Comparison of ENCODE assay signal across 25 cellular contexts in the genomic region with DNA sequence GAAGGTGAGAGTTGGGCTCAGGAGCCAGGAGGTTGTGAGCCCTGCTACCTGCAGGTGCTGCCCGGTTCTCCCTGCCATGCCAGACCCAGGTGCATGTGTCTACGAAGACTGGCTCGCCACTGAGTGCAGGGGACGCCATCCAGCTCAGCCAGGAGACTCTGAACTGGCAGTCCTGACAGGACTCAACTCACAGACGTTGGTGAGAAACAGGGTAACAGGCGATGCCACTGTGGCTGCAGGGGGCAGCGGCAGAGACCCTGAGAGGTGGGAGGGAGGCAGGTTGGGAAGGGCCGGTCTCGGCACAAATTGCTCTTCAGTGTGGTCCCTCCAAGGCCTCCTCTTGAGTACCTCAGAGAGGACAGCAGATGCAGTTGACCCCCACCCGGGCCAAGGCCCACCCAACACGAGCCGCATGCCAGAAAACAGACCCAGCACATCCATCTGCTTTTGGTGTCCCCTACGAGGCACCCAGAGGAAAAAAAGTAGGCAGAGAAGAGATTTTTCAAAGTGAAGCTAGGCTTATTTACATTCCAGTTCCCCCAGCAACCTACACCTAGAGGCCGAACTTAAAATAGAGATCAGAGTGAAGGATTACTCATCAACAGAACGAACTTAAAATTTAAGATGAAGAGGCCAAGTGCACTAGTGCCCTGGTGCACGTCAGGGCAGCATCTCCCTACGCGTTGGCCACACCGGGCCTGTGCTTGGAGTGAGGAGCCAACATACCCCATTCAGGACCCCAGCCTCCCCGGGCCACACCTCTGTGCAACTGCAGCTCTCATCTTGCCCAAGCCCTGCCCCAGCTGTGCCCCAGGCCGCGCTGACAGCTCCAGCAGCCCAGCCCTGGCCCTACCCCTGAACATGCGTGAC.
A peak's percentile ranks its signal among the peaks of the same experiment; 100 is the strongest.
DNase-seq lines count a peak whose midpoint lies in the region; ATAC-seq and TF ChIP-seq lines count a peak whose summit lies in the region.
"Had no signal": no experiment of that assay in that cellular context is flagged by ENCODE, and none has a peak within 500 bp of the region (broad histone marks: within the 10 kb centered on the region; RNA-seq: fewer than 3 reads in every experiment).

No MANE protein-coding gene starts in this region.

- DNase-seq in RPMI7951 (ENCODE audit: low read depth) (peak; percentile 68), neuronal stem cell (ENCODE audit: low spot score) (no peak), spleen (peak; percentile 64), NCI-H82 (lab: John Stamatoyannopoulos, UW) (no peak)
- no peak for DNase-seq in activated naive CD4-positive, alpha-beta T cell treated with Interleukin-2 at 50 U/mL for 16 hours
- no peak for DNase-seq in activated T-cell treated with anti-CD3 and anti-CD28 coated beads, Interleukin-2, amount 50 U/mL, for 24 hours
- DNase-seq: C1 segment of cervical spinal cord; Caco-2; CD8-positive, alpha-beta T cell; NCI-H1105; NCI-H1436 treated with DMSO at 0.1 percent for 48 hours; NCI-H187 treated with DMSO at 0.1 percent for 48 hours; NCI-H2171 treated with DMSO at 0.1 percent for 48 hours; NCI-H345; NCI-H524; NCI-H774; NK-92 treated with Interleukin-12 subunit alpha and Interleukin-12 subunit beta, amount 100 ng/mL, for 24 hours; PC-3; Right ventricle myocardium superior had no signal

- peak in 1 of 4 experiments; percentile 17 for TF ChIP-seq CTCF in gastroesophageal sphincter (IDR thresholded peaks at IDR 0.05)
- no peak for TF ChIP-seq CTCF in spleen (IDR thresholded peaks at IDR 0.05 in 8 of 11, conservative IDR thresholded peaks at IDR 0.05 in 3 of 11)

- no peak overlapping the region for H2AFZ ChIP-seq in neuronal stem cell (ENCODE audit: low read length)

- ATAC-seq in gastroesophageal sphincter (peak; percentile 32), GM21619 (IDR thresholded peaks at IDR 0.05; ENCODE audit: unreplicated experiment) (no peak)
- ATAC-seq: CD8-positive, alpha-beta T cell; GM12878; HCT116; PC-3 had no signal

- H3K23ac ChIP-seq in neuronal stem cell (ENCODE audit: low read depth, low read length, poor library complexity) = peak overlapping the region; percentile 28

- no peak overlapping the region for H3K27ac Mint-ChIP-seq in activated T-cell treated with anti-CD3 and anti-CD28 coated beads, Interleukin-2, amount 50 U/mL, for 24 hours
- H3K27ac Mint-ChIP-seq: CD8-positive, alpha-beta T cell had no signal

- intact Hi-C loops in spleen (cut with DNase I; ENCODE audit: low total_unique reads) = no loop called here

- no peak overlapping the region for H2AK5ac ChIP-seq in neuronal stem cell (ENCODE audit: low read depth, low read length)

- H2BK5ac ChIP-seq in neuronal stem cell (ENCODE audit: low read length) = no peak overlapping the region

- TF ChIP-seq POLR2A in gastroesophageal sphincter (IDR thresholded peaks at IDR 0.05) = no peak
- TF ChIP-seq POLR2A in spleen (IDR thresholded peaks at IDR 0.05) = no peak

- H3K27me3 Mint-ChIP-seq in activated T-cell treated with anti-CD3 and anti-CD28 coated beads, Interleukin-2, amount 50 U/mL, for 24 hours = no peaks in the 10 kb centered on the region

- H3K27me3 ChIP-seq in gastroesophageal sphincter (no peaks in the 10 kb centered on the region), neuronal stem cell (ENCODE audit: control insufficient read depth in 3 of 3, insufficient read depth in 3 of 3, low read depth in 1 of 3, low read length in 3 of 3) (no peaks in the 10 kb centered on the region), spleen (replicated peaks in 1 of 7) (peaks cover 0 to 5% (median 0%) of the 10 kb centered on the region in 7 donors)
- H3K27me3 ChIP-seq: SJSA1 had no signal

- no peak overlapping the region for H2BK12ac ChIP-seq in neuronal stem cell (ENCODE audit: low read length)

- H3K36me3 ChIP-seq in gastroesophageal sphincter (peaks cover 0 to 15% of the 10 kb centered on the region in 2 donors), neuronal stem cell (replicated peaks in 1 of 2; ENCODE audit: control insufficient read depth in 2 of 2, insufficient read depth in 2 of 2, low read length in 2 of 2) (peaks cover 0 to 3% of the 10 kb centered on the region in 2 donors), spleen (peaks cover 0 to 9% (median 0%) of the 10 kb centered on the region in 6 donors)
- H3K36me3 ChIP-seq: SJSA1 had no signal

- H3K4me3 Mint-ChIP-seq in activated T-cell treated with anti-CD3 and anti-CD28 coated beads, Interleukin-2, amount 50 U/mL, for 24 hours = no peak overlapping the region
- H3K4me3 Mint-ChIP-seq: CD8-positive, alpha-beta T cell had no signal

- H3K4me3 ChIP-seq in gastroesophageal sphincter (no peak overlapping the region), neuronal stem cell (ENCODE audit: low read length in 2 of 2) (no peak overlapping the region), spleen (no peak overlapping the region)
- H3K4me3 ChIP-seq: GM12878, SJSA1 had no signal

- peak overlapping the region; percentile 6 for H4K8ac ChIP-seq in neuronal stem cell (ENCODE audit: low read depth, low read length)

- TF ChIP-seq EP300 in gastroesophageal sphincter (IDR thresholded peaks at IDR 0.05) = no peak

- H3K4me1 Mint-ChIP-seq in activated T-cell treated with anti-CD3 and anti-CD28 coated beads, Interleukin-2, amount 50 U/mL, for 24 hours (ENCODE audit: low read depth) = no peaks in the 10 kb centered on the region

- H3K9me3 ChIP-seq in gastroesophageal sphincter = no peaks in the 10 kb centered on the region
- peaks cover 0 to 3% of the 10 kb centered on the region in 2 donors for H3K9me3 ChIP-seq in neuronal stem cell (replicated peaks in 1 of 2; ENCODE audit: control insufficient read depth in 2 of 2, insufficient read depth in 1 of 2, low read depth in 1 of 2, low read length in 2 of 2)
- H3K9me3 ChIP-seq in spleen = no peaks in the 10 kb centered on the region
- H3K9me3 ChIP-seq: Caco-2, SJSA1 had no signal

- H3K4ac ChIP-seq in neuronal stem cell (ENCODE audit: low read length) = no peak overlapping the region

- H4K91ac ChIP-seq in neuronal stem cell (ENCODE audit: low read depth, low read length, poor library complexity) = no peak overlapping the region

- H3K4me2 ChIP-seq in neuronal stem cell (ENCODE audit: insufficient read depth, low read length, poor library complexity, severe bottlenecking) = no peak overlapping the region

- H3K9ac ChIP-seq in neuronal stem cell (ENCODE audit: low read depth, low read length, poor library complexity) = peak overlapping the region; percentile 54

- no peak overlapping the region for H2BK120ac ChIP-seq in neuronal stem cell (ENCODE audit: low read depth, low read length)

- no peaks in the 10 kb centered on the region for H3K9me3 Mint-ChIP-seq in activated T-cell treated with anti-CD3 and anti-CD28 coated beads, Interleukin-2, amount 50 U/mL, for 24 hours
- H3K9me3 Mint-ChIP-seq: CD8-positive, alpha-beta T cell had no signal

- H3K14ac ChIP-seq in neuronal stem cell (ENCODE audit: low read length) = peak overlapping the region; percentile 58

- H3K36me3 Mint-ChIP-seq in activated T-cell treated with anti-CD3 and anti-CD28 coated beads, Interleukin-2, amount 50 U/mL, for 24 hours (ENCODE audit: low read depth) = no peaks in the 10 kb centered on the region

- H3K79me1 ChIP-seq in neuronal stem cell (ENCODE audit: low read depth, low read length) = no peaks in the 10 kb centered on the region

- H3K27ac ChIP-seq in gastroesophageal sphincter (peak overlapping the region in 1 of 4 donors; percentile 14), neuronal stem cell (replicated peaks; ENCODE audit: low read length) (no peak overlapping the region), spleen (no peak overlapping the region)
- H3K27ac ChIP-seq: HL-60, SJSA1 had no signal

- peak overlapping the region; percentile 93 for H2BK15ac ChIP-seq in neuronal stem cell (ENCODE audit: low read length)

- H3K4me1 ChIP-seq in gastroesophageal sphincter (peaks cover 0 to 17% (median 3%) of the 10 kb centered on the region in 3 donors), neuronal stem cell (ENCODE audit: control insufficient read depth in 2 of 2, insufficient read depth in 1 of 2, low read depth in 1 of 2, low read length in 2 of 2) (peaks cover 0 to 2% of the 10 kb centered on the region in 2 donors), spleen (no peaks in the 10 kb centered on the region)
- H3K4me1 ChIP-seq: Caco-2, SJSA1 had no signal

- H3K18ac ChIP-seq in neuronal stem cell (ENCODE audit: low read length) = peak overlapping the region; percentile 76

- WGBS in gastroesophageal sphincter (ENCODE audit: low coverage in 1 of 2), 2 donors = 25 to 73% methylated on average over 4 to 13 of the region's 23 CpGs
- WGBS in neuronal stem cell (ENCODE audit: extremely low coverage in 2 of 2, insufficient read length in 2 of 2, insufficient replicate concordance in 1 of 2), 2 donors = no CpG with 5 or more reads among the region's 23 CpGs
- WGBS in spleen, 5 donors = 90 to 95% (median 93%) methylated on average over 19 to 23 of the region's 23 CpGs

Comparison
In these comparisons a context has a peak if more than half of its experiments do, and no peak if none do; other contexts are left out.
1. DNase-seq: peak in RPMI7951 (single experiment) and spleen (single experiment); none in neuronal stem cell (single experiment), activated naive CD4-positive, alpha-beta T cell treated with Interleukin-2 at 50 U/mL for 16 hours (single experiment), activated T-cell treated with anti-CD3 and anti-CD28 coated beads, Interleukin-2, amount 50 U/mL, for 24 hours (single experiment) and NCI-H82 (single experiment).